ENCODE assay signal across 1 cellular context in genomic region chr19:12953456-12954149, GRCh38.
TF ChIP-seq lines count a peak whose summit lies in the region.

No MANE protein-coding gene starts in this region.

TF ChIP-seq in SK-N-SH treated with all-trans-retinoic acid at 6 μM for 48 hours, 23 proteins besides CTCF, POLR2A, EP300 and RAD21 (continued from another document):
- TF ChIP-seq CSRNP3 (CRISPR knock-in tag; IDR thresholded peaks at IDR 0.05), result no peak
- no peak for TF ChIP-seq PPARA (CRISPR knock-in tag; IDR thresholded peaks at IDR 0.05; ENCODE audit: borderline replicate concordance)
- no peak for TF ChIP-seq ZC3H10 (CRISPR knock-in tag; IDR thresholded peaks at IDR 0.05)
- no peak for TF ChIP-seq CSDC2 (CRISPR knock-in tag; IDR thresholded peaks at IDR 0.05)
- no peak for TF ChIP-seq GLIS3 (CRISPR knock-in tag; IDR thresholded peaks at IDR 0.05)
